ENCODE assay signal across 1 cellular context in genomic region chr4:61762722-61763627, GRCh38.
TF ChIP-seq lines count a peak whose summit lies in the region.

No MANE protein-coding gene starts in this region.

TF ChIP-seq in WTC11, 78 proteins besides CTCF, POLR2A, EP300 and RAD21 (continued from another document and continues in another):
- TF ChIP-seq STAT6 (CRISPR knock-in tag; conservative IDR thresholded peaks at IDR 0.05; ENCODE audit: low read depth) = no peak
- no peak for TF ChIP-seq ESRRA (CRISPR knock-in tag; IDR thresholded peaks at IDR 0.05; ENCODE audit: borderline replicate concordance)
- no peak for TF ChIP-seq ZNF138 (CRISPR knock-in tag; conservative IDR thresholded peaks at IDR 0.05)
- TF ChIP-seq, protein P1, sequence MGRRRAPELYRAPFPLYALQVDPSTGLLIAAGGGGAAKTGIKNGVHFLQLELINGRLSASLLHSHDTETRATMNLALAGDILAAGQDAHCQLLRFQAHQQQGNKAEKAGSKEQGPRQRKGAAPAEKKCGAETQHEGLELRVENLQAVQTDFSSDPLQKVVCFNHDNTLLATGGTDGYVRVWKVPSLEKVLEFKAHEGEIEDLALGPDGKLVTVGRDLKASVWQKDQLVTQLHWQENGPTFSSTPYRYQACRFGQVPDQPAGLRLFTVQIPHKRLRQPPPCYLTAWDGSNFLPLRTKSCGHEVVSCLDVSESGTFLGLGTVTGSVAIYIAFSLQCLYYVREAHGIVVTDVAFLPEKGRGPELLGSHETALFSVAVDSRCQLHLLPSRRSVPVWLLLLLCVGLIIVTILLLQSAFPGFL (CRISPR knock-in tag; IDR thresholded peaks at IDR 0.05; ENCODE audit: borderline replicate concordance) = no peak
- no peak for TF ChIP-seq ZBTB43 (CRISPR knock-in tag; IDR thresholded peaks at IDR 0.05)
- TF ChIP-seq, protein P2, sequence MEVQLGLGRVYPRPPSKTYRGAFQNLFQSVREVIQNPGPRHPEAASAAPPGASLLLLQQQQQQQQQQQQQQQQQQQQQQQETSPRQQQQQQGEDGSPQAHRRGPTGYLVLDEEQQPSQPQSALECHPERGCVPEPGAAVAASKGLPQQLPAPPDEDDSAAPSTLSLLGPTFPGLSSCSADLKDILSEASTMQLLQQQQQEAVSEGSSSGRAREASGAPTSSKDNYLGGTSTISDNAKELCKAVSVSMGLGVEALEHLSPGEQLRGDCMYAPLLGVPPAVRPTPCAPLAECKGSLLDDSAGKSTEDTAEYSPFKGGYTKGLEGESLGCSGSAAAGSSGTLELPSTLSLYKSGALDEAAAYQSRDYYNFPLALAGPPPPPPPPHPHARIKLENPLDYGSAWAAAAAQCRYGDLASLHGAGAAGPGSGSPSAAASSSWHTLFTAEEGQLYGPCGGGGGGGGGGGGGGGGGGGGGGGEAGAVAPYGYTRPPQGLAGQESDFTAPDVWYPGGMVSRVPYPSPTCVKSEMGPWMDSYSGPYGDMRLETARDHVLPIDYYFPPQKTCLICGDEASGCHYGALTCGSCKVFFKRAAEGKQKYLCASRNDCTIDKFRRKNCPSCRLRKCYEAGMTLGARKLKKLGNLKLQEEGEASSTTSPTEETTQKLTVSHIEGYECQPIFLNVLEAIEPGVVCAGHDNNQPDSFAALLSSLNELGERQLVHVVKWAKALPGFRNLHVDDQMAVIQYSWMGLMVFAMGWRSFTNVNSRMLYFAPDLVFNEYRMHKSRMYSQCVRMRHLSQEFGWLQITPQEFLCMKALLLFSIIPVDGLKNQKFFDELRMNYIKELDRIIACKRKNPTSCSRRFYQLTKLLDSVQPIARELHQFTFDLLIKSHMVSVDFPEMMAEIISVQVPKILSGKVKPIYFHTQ (CRISPR knock-in tag; IDR thresholded peaks at IDR 0.05) = peak; percentile 96
- no peak for TF ChIP-seq E2F1 (CRISPR knock-in tag; IDR thresholded peaks at IDR 0.05)
- TF ChIP-seq AFF4 (CRISPR knock-in tag; IDR thresholded peaks at IDR 0.05; ENCODE audit: borderline replicate concordance) = no peak
- peak; percentile 97 for TF ChIP-seq NFATC4 (CRISPR knock-in tag; IDR thresholded peaks at IDR 0.05)
- no peak for TF ChIP-seq HMGA2 (CRISPR knock-in tag; IDR thresholded peaks at IDR 0.05)
- TF ChIP-seq ZNF263 (CRISPR knock-in tag; IDR thresholded peaks at IDR 0.05; ENCODE audit: low read depth) = no peak
- TF ChIP-seq, protein P3, sequence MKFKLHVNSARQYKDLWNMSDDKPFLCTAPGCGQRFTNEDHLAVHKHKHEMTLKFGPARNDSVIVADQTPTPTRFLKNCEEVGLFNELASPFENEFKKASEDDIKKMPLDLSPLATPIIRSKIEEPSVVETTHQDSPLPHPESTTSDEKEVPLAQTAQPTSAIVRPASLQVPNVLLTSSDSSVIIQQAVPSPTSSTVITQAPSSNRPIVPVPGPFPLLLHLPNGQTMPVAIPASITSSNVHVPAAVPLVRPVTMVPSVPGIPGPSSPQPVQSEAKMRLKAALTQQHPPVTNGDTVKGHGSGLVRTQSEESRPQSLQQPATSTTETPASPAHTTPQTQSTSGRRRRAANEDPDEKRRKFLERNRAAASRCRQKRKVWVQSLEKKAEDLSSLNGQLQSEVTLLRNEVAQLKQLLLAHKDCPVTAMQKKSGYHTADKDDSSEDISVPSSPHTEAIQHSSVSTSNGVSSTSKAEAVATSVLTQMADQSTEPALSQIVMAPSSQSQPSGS (CRISPR knock-in tag; IDR thresholded peaks at IDR 0.05; ENCODE audit: borderline replicate concordance, low read depth) = no peak
- TF ChIP-seq GRHL2 (CRISPR knock-in tag; IDR thresholded peaks at IDR 0.05; ENCODE audit: insufficient replicate concordance, severe bottlenecking) = no peak
- TF ChIP-seq ELF4 (CRISPR knock-in tag; IDR thresholded peaks at IDR 0.05; ENCODE audit: low read depth) = no peak
- TF ChIP-seq HMGXB4 (CRISPR knock-in tag; IDR thresholded peaks at IDR 0.05) = no peak
- no peak for TF ChIP-seq MXD4 (CRISPR knock-in tag; IDR thresholded peaks at IDR 0.05; ENCODE audit: borderline replicate concordance)
- TF ChIP-seq, protein P4, sequence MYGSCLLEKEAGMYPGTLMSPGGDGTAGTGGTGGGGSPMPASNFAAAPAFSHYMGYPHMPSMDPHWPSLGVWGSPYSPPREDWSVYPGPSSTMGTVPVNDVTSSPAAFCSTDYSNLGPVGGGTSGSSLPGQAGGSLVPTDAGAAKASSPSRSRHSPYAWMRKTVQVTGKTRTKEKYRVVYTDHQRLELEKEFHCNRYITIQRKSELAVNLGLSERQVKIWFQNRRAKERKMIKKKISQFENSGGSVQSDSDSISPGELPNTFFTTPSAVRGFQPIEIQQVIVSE (CRISPR knock-in tag; IDR thresholded peaks at IDR 0.05; ENCODE audit: borderline replicate concordance) = no peak
- TF ChIP-seq, protein P5, sequence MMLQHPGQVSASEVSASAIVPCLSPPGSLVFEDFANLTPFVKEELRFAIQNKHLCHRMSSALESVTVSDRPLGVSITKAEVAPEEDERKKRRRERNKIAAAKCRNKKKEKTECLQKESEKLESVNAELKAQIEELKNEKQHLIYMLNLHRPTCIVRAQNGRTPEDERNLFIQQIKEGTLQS (CRISPR knock-in tag; conservative IDR thresholded peaks at IDR 0.05) = no peak
- TF ChIP-seq NFYB (CRISPR knock-in tag; conservative IDR thresholded peaks at IDR 0.05; ENCODE audit: low read depth) = no peak
- TF ChIP-seq ZNF121 (CRISPR knock-in tag; IDR thresholded peaks at IDR 0.05) = no peak
- TF ChIP-seq JAZF1 (CRISPR knock-in tag; IDR thresholded peaks at IDR 0.05) = no peak
- TF ChIP-seq ZNF416 (CRISPR knock-in tag; IDR thresholded peaks at IDR 0.05) = peak; percentile 88
- no peak for TF ChIP-seq SMAD4 (CRISPR knock-in tag; IDR thresholded peaks at IDR 0.05)
- no peak for TF ChIP-seq TCF7 (CRISPR knock-in tag; IDR thresholded peaks at IDR 0.05; ENCODE audit: low read depth)
- no peak for TF ChIP-seq ZNF232 (CRISPR knock-in tag; IDR thresholded peaks at IDR 0.05)
- TF ChIP-seq ETV6 (CRISPR knock-in tag; IDR thresholded peaks at IDR 0.05) = no peak
- no peak for TF ChIP-seq FOXK1 (CRISPR knock-in tag; IDR thresholded peaks at IDR 0.05)
- no peak for TF ChIP-seq ZBTB21 (CRISPR knock-in tag; IDR thresholded peaks at IDR 0.05; ENCODE audit: borderline replicate concordance)
- TF ChIP-seq CREM (CRISPR knock-in tag; IDR thresholded peaks at IDR 0.05) = no peak
- TF ChIP-seq RORB (CRISPR knock-in tag; IDR thresholded peaks at IDR 0.05) = no peak
- TF ChIP-seq ZNF671 (CRISPR knock-in tag; IDR thresholded peaks at IDR 0.05) = peak; percentile 90
- no peak for TF ChIP-seq NR2C2 (CRISPR knock-in tag; IDR thresholded peaks at IDR 0.05)
- no peak for TF ChIP-seq ZNF396 (CRISPR knock-in tag; IDR thresholded peaks at IDR 0.05; ENCODE audit: borderline replicate concordance)
- peak; percentile 90 for TF ChIP-seq ZNF425 (CRISPR knock-in tag; conservative IDR thresholded peaks at IDR 0.05)
- no peak for TF ChIP-seq ZNF512 (CRISPR knock-in tag; IDR thresholded peaks at IDR 0.05; ENCODE audit: borderline replicate concordance)
- TF ChIP-seq OVOL2 (CRISPR knock-in tag; IDR thresholded peaks at IDR 0.05; ENCODE audit: borderline replicate concordance) = no peak
